ENCODE assay signal across 9 cellular contexts in the genomic region with DNA sequence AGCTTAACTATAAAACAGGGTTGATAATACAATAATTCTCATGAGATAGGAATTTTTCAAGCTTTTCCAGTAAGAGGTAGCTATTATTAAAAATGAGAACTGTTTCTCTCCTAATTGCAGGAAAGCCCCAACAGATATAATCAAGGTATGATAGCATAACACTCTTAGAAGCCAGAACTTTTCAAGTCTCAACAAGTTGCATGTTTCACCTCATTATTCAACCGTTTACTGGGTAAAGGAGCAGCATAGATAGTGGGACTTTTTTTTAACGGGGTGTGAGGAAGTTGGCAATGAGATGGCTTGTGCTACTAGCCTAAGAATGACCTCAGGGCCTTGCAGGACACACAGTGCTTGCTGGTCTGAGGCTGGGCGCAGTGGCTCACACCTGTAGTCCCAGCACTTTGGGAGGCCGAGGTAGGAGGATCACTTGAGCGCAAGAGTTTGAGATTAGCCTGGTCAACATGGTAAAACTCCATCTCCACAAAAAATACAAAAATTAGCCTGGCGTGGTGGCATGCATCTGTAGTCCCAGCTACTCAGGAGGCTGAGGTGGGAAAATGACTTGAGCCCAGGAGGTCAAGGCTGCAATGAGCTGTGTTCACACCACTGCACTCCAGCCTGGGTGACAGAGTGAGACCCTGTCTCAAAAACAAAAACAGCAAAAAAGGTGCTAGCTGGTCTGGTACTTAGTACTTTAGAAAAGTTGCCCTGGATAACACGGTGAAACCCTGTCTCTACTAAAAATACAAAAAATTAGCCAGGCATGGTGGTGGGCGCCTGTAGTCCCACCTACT. TPM values are rescaled to one million over a fixed set of nuclear protein-coding genes. Genes with fewer than 3 reads are reported as not detected.
A peak's percentile ranks its signal among the peaks of the same experiment; 100 is the strongest.
DNase-seq lines count a peak whose midpoint lies in the region; ATAC-seq, FAIRE-seq and TF ChIP-seq lines count a peak whose summit lies in the region.
"Not testable (repeated sequence)": the region's sequence is repeated elsewhere in the genome, so short reads cannot be mapped to it uniquely, and the experiment has no call there.
"Had no signal": no experiment of that assay in that cellular context is flagged by ENCODE, and none has a peak within 500 bp of the region (broad histone marks: within the 10 kb centered on the region; RNA-seq: fewer than 3 reads in every experiment).

No MANE protein-coding gene starts in this region.

- H3K4me1 ChIP-seq in IMR-90 (ENCODE audit: control insufficient read depth, insufficient read depth, low read length), result not testable (repeated sequence)
- H3K4me1 ChIP-seq in lower lobe of right lung (peaks cover 55% of the 10 kb centered on the region), skeletal muscle tissue (ENCODE audit: control insufficient read depth in 3 of 3, insufficient read depth in 3 of 3, low read length in 3 of 3) (peaks cover 9 to 30% (median 25%) of the 10 kb centered on the region in 3 donors), tibial artery (peaks cover 0 to 16% (median 9%) of the 10 kb centered on the region in 4 donors)

- not testable (repeated sequence) for H3K36me3 Mint-ChIP-seq in activated CD4-positive, alpha-beta T cell treated with anti-CD3 and anti-CD28 coated beads, Interleukin-2, amount 10 ng/mL, durations not matched to agents 7 days and 5 days (ENCODE audit: low read depth)

- H2BK20ac ChIP-seq in IMR-90 (ENCODE audit: low read depth, low read length), result not testable (repeated sequence)

- not testable (repeated sequence) for H2AK5ac ChIP-seq in IMR-90 (ENCODE audit: low read depth, low read length)

- TF ChIP-seq POLR2A in GM12891 (IDR thresholded peaks at IDR 0.05; ENCODE audit: low read depth, low read length); IMR-90 (IDR thresholded peaks at IDR 0.05; ENCODE audit: low read depth, low read length): not testable (repeated sequence)

- POLR2A ChIA-PET in IMR-90 (lab: Charles Lee; ENCODE audit: unreplicated experiment), result not testable (repeated sequence)
- POLR2A ChIA-PET in activated CD4-positive, alpha-beta T cell treated with anti-CD3 and anti-CD28 coated beads, Interleukin-2, amount 10 ng/mL, durations not matched to agents 7 days and 5 days (lab: Charles Lee), result interaction anchor here (0.6 kb wide), 1 partner anchor 736 kb away, joined by 3 read pairs; no protein-coding TSS in a partner anchor

- not testable (repeated sequence) for H3K36me3 ChIP-seq in IMR-90 (ENCODE audit: control insufficient read depth, insufficient read depth, low read length); skeletal muscle tissue (ENCODE audit: control insufficient read depth in 3 of 3, insufficient read depth in 3 of 3, low read length in 3 of 3); tibial artery
- peaks cover 16% of the 10 kb centered on the region for H3K36me3 ChIP-seq in lower lobe of right lung

- not testable (repeated sequence) for H3K4ac ChIP-seq in IMR-90 (ENCODE audit: low read depth, low read length)

- not testable (repeated sequence) for H3K27me3 Mint-ChIP-seq in activated CD4-positive, alpha-beta T cell treated with anti-CD3 and anti-CD28 coated beads, Interleukin-2, amount 10 ng/mL, durations not matched to agents 7 days and 5 days

- TF ChIP-seq CTCF in IMR-90 (conservative IDR thresholded peaks at IDR 0.05; ENCODE audit: low read depth, low read length); lower lobe of right lung (IDR thresholded peaks at IDR 0.05); tibial artery (IDR thresholded peaks at IDR 0.05): not testable (repeated sequence)

- not testable (repeated sequence) for H3K9me3 ChIP-seq in IMR-90 (ENCODE audit: control insufficient read depth, insufficient read depth, low read length); lower lobe of right lung; skeletal muscle tissue (ENCODE audit: control insufficient read depth in 3 of 3, low read length in 3 of 3); tibial artery

- not testable (repeated sequence) for H3K9ac ChIP-seq in IMR-90 (ENCODE audit: low read depth, low read length); skeletal muscle tissue (ENCODE audit: low read depth in 1 of 3, low read length in 3 of 3)

- H3K27ac ChIP-seq in IMR-90 (ENCODE audit: insufficient read depth, low read length), result not testable (repeated sequence)
- H3K27ac ChIP-seq in angular gyrus (ENCODE audit: low read depth, low read length) (peak overlapping the region; percentile 92), lower lobe of right lung (peak overlapping the region; percentile 64), skeletal muscle tissue (ENCODE audit: low read depth, low read length) (peak overlapping the region; percentile 57), tibial artery (peak overlapping the region; percentile 53)

- intact Hi-C loops in IMR-90 (cut with micrococcal nuclease), result loop anchor here (10.0 kb wide), 1 partner anchor 446 kb away; no protein-coding TSS in a partner anchor
- intact Hi-C loops in lower lobe of right lung (cut with DNase I); tibial artery (cut with DNase I; ENCODE audit: low total_unique reads): not testable (repeated sequence)

- not testable (repeated sequence) for H2BK15ac ChIP-seq in IMR-90 (ENCODE audit: low read depth, low read length)

- H3K9me3 Mint-ChIP-seq in activated CD4-positive, alpha-beta T cell treated with anti-CD3 and anti-CD28 coated beads, Interleukin-2, amount 10 ng/mL, durations not matched to agents 7 days and 5 days, result not testable (repeated sequence)

- not testable (repeated sequence) for H3K9me1 ChIP-seq in IMR-90 (ENCODE audit: insufficient read depth, low read length)

- FAIRE-seq in GM12891 (lab: Jason Lieb, UNC), result not testable (repeated sequence)

- H3K79me1 ChIP-seq in IMR-90 (ENCODE audit: low read depth in 1 of 2, low read length in 2 of 2), result peaks cover 14 to 26% of the 10 kb centered on the region in 2 experiments

- H2BK120ac ChIP-seq in IMR-90 (ENCODE audit: low read depth, low read length), result not testable (repeated sequence)

- not testable (repeated sequence) for TF ChIP-seq RAD21 in IMR-90 (IDR thresholded peaks at IDR 0.05; ENCODE audit: low read length)

- peak overlapping the region; percentile 45 for H4K5ac ChIP-seq in IMR-90 (ENCODE audit: low read depth, low read length)

- H3K4me2 ChIP-seq in IMR-90 (ENCODE audit: low read depth, low read length), result peak overlapping the region; percentile 10; the same call in 1 of the 2 replicates

- H4K8ac ChIP-seq in IMR-90 (ENCODE audit: low read depth in 2 of 2, low read length in 2 of 2), result not testable (repeated sequence)

- H3K4me3 Mint-ChIP-seq in activated CD4-positive, alpha-beta T cell treated with anti-CD3 and anti-CD28 coated beads, Interleukin-2, amount 10 ng/mL, durations not matched to agents 7 days and 5 days, result peak overlapping the region; percentile 22

- WGBS in IMR-90 (ENCODE audit: extremely low coverage in 2 of 2, insufficient read length in 1 of 2), 2 experiments, result no CpG with 5 or more reads among the region's 8 CpGs

- peak overlapping the region; percentile 2 for H2BK5ac ChIP-seq in IMR-90 (ENCODE audit: low read depth, low read length, poor library complexity, severe bottlenecking)

- H3K4me3 ChIP-seq in IMR-90 (ENCODE audit: insufficient read depth, low read depth, low read length); lower lobe of right lung; skeletal muscle tissue (ENCODE audit: low read length in 3 of 3); tibial artery: not testable (repeated sequence)

- dilution Hi-C loops in IMR-90 (cut with HindIII; ENCODE audit: low sequenced_read_pairs, unreplicated experiment), result not testable (repeated sequence)

- not testable (repeated sequence) for BruUV-seq in IMR-90 (replicated peaks; lab: Mats Ljungman, UMichigan)

- not testable (repeated sequence) for H3K14ac ChIP-seq in IMR-90 (replicated peaks; ENCODE audit: low read depth, low read length)

- H2AFZ ChIP-seq in IMR-90 (replicated peaks; ENCODE audit: low read length, poor library complexity), result not testable (repeated sequence)

- peak overlapping the region; percentile 92 for H3K27ac Mint-ChIP-seq in activated CD4-positive, alpha-beta T cell treated with anti-CD3 and anti-CD28 coated beads, Interleukin-2, amount 10 ng/mL, durations not matched to agents 7 days and 5 days

- H3K23ac ChIP-seq in IMR-90 (ENCODE audit: low read depth, low read length), result not testable (repeated sequence)

- not testable (repeated sequence) for H4K91ac ChIP-seq in IMR-90 (ENCODE audit: insufficient read depth, low read depth, low read length)

- not testable (repeated sequence) for H3K56ac ChIP-seq in IMR-90 (ENCODE audit: extremely low read depth, insufficient read depth, low read length)

- H3K4me1 Mint-ChIP-seq in activated CD4-positive, alpha-beta T cell treated with anti-CD3 and anti-CD28 coated beads, Interleukin-2, amount 10 ng/mL, durations not matched to agents 7 days and 5 days, result peaks cover 25% of the 10 kb centered on the region

- H4K20me1 ChIP-seq in IMR-90 (ENCODE audit: insufficient read depth, low read length), result not testable (repeated sequence)

- H3K18ac ChIP-seq in IMR-90 (ENCODE audit: low read depth, low read length), result peak overlapping the region; percentile 41; the same call in 1 of the 2 replicates

- not testable (repeated sequence) for H3K27me3 ChIP-seq in IMR-90 (ENCODE audit: control insufficient read depth, insufficient read depth, low read length); lower lobe of right lung (ENCODE audit: low read depth); skeletal muscle tissue (ENCODE audit: control insufficient read depth in 3 of 3, insufficient read depth in 3 of 3, low read length in 3 of 3); tibial artery

- ATAC-seq in IMR-90 (ENCODE audit: low read depth), result not testable (repeated sequence)
- peak; percentile 71 for ATAC-seq in esophagus mucosa
- peak; percentile 23 to 34 for ATAC-seq in lower lobe of right lung

- CTCF ChIA-PET in IMR-90 (lab: Yijun Ruan, JAX), result not testable (repeated sequence)
- CTCF ChIA-PET in activated CD4-positive, alpha-beta T cell treated with anti-CD3 and anti-CD28 coated beads, Interleukin-2, amount 10 ng/mL, durations not matched to agents 7 days and 5 days (lab: Charles Lee), result interaction anchor here (1.0 to 1.2 kb wide), 3 partner anchors 9 to 42 kb away, joined by 3 read pairs; partner anchors contain the start of gene INPP1

- H2AK9ac ChIP-seq in IMR-90 (replicated peaks; ENCODE audit: low read depth, low read length, poor library complexity), result not testable (repeated sequence)

- in situ Hi-C loops in IMR-90 (cut with MboI; ENCODE audit: low sequenced_read_pairs), result not testable (repeated sequence)

- DNase-seq in GM12891 (ENCODE audit: insufficient read length, low spot score); IMR-90; activated CD4-positive, alpha-beta T cell treated with anti-CD3 and anti-CD28 coated beads, Interleukin-2, amount 10 ng/mL, durations not matched to agents 7 days and 5 days; lower lobe of right lung; tibial artery: not testable (repeated sequence)

RNA-seq across cellular contexts. Expression of gene INPP1, which starts 15.5 kb away (rescaled TPM):
- polyA plus RNA-seq in GM12891 (2012; ENCODE audit: low read depth, missing spikeins), result 8.3 TPM
- total RNA-seq in IMR-90 (2012; rRNA removed), result 3.6 and 4.1 TPM in 2 replicates
- polyA plus RNA-seq in IMR-90 (2012; rRNA removed), result 10.1 and 10.7 TPM in 2 replicates
- 3.0 and 5.1 TPM in 2 replicates for polyA plus RNA-seq in IMR-90 (2012; cell fraction: cytosol; rRNA removed)
- polyA plus RNA-seq in IMR-90 (2012; cell fraction: nucleus; rRNA removed; ENCODE audit: low replicate concordance), result 6.9 and 28.7 TPM in 2 replicates
- 1 to 10 TPM; 6.7 to 6.9 TPM for total RNA-seq in activated CD4-positive, alpha-beta T cell treated with anti-CD3 and anti-CD28 coated beads, Interleukin-2, amount 10 ng/mL, durations not matched to agents 7 days and 5 days
- 68.7 TPM for total RNA-seq in esophagus mucosa
- total RNA-seq in lower lobe of right lung, result 23.4 TPM
- total RNA-seq in skeletal muscle tissue, result 8.4 TPM
- total RNA-seq: OCI-LY7 had no signal

RNA-seq across cellular contexts. Expression of gene HIBCH, which starts 39.2 kb away (rescaled TPM):
- 22.8 TPM for polyA plus RNA-seq in GM12891 (2012; ENCODE audit: low read depth, missing spikeins)
- 8.8 and 15.6 TPM in 2 replicates for total RNA-seq in IMR-90 (2012; rRNA removed)
- polyA plus RNA-seq in IMR-90 (2012; rRNA removed), result 8.3 and 11.9 TPM in 2 replicates
- 1.2 and 1.7 TPM in 2 replicates for polyA plus RNA-seq in IMR-90 (2012; cell fraction: cytosol; rRNA removed)
- 1.0 and 10.0 TPM in 2 replicates for polyA plus RNA-seq in IMR-90 (2012; cell fraction: nucleus; rRNA removed; ENCODE audit: low replicate concordance)
- total RNA-seq in activated CD4-positive, alpha-beta T cell treated with anti-CD3 and anti-CD28 coated beads, Interleukin-2, amount 10 ng/mL, durations not matched to agents 7 days and 5 days, result 10 to 100 TPM; 13.3 to 14.5 TPM
- total RNA-seq in esophagus mucosa, result 39.7 TPM
- total RNA-seq in lower lobe of right lung, result 24.3 TPM
- total RNA-seq in skeletal muscle tissue, result 26.1 TPM

RNA-seq across cellular contexts. Expression of gene MFSD6, which starts 49.3 kb away (rescaled TPM):
- 12.1 TPM for polyA plus RNA-seq in GM12891 (2012; ENCODE audit: low read depth, missing spikeins)
- total RNA-seq in IMR-90 (2012; rRNA removed), result 7.7 and 8.1 TPM in 2 replicates
- polyA plus RNA-seq in IMR-90 (2012; rRNA removed), result 4.0 and 4.2 TPM in 2 replicates
- polyA plus RNA-seq in IMR-90 (2012; cell fraction: cytosol; rRNA removed), result 2.7 and 4.8 TPM in 2 replicates
- 1.6 and 5.3 TPM in 2 replicates for polyA plus RNA-seq in IMR-90 (2012; cell fraction: nucleus; rRNA removed; ENCODE audit: low replicate concordance)
- 10 to 100 TPM; 42.3 to 42.8 TPM for total RNA-seq in activated CD4-positive, alpha-beta T cell treated with anti-CD3 and anti-CD28 coated beads, Interleukin-2, amount 10 ng/mL, durations not matched to agents 7 days and 5 days
- 59.2 TPM for total RNA-seq in esophagus mucosa
- 50.5 TPM for total RNA-seq in lower lobe of right lung
- total RNA-seq in skeletal muscle tissue, result 8.4 TPM
